ENCODE assay signal across 12 cellular contexts in the genomic region with DNA sequence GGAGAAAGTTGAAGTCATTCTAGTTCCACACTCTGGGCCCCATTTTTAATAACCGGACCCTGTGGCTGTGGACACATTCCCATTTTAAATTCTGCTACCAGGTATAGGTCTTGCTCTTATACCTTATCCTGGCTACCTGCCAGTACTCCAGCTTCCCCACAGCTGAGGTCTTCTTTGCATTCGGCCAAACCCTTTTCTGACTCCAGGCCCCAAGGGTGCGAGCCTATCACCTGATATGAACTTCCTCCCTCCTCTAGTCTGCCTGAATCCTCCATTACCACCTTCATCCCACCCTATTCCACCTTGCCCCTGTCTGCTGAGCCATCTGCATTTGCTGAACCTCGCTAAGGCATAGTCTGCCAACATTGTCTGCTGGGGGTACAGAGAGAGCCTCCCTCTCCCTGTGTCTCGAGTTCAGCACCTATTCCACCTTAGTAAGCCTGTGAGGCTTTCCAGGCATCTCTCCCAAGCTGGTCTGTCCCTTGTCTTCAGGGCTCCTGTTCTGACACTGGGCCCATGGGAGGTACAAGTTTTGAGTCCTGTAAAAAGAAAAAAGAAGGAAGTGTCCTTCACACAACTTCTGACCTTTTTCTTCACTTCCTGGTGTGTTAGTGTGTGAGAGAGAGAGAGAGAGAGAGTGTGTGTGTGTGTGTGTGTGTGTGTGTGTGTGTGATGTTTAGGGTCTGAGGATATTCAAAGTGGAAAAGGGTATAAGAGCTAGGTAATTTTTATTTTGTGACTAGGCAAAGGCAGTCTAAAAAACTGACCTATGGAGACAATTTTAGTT. TPM values are rescaled to one million over a fixed set of nuclear protein-coding genes. Genes with fewer than 3 reads are reported as not detected.
DNase-seq lines count a peak whose midpoint lies in the region; ATAC-seq and TF ChIP-seq lines count a peak whose summit lies in the region.
"Had no signal": no experiment of that assay in that cellular context is flagged by ENCODE, and none has a peak within 500 bp of the region (broad histone marks: within the 10 kb centered on the region; RNA-seq: fewer than 3 reads in every experiment).

No MANE protein-coding gene starts in this region.

- H3K9me3 ChIP-seq in IMR-90 (ENCODE audit: control insufficient read depth, insufficient read depth, low read length) (no peaks in the 10 kb centered on the region), mucosa of descending colon (no peaks in the 10 kb centered on the region)

- no peak overlapping the region for H3K4me2 ChIP-seq in IMR-90 (ENCODE audit: low read depth, low read length)

- H2AFZ ChIP-seq in IMR-90 (replicated peaks; ENCODE audit: low read length, poor library complexity): no peak overlapping the region

- H3K56ac ChIP-seq in IMR-90 (ENCODE audit: extremely low read depth, insufficient read depth, low read length): no peak overlapping the region

- no peak overlapping the region for H3K9ac ChIP-seq in IMR-90 (ENCODE audit: low read depth, low read length)

- dilution Hi-C loops in IMR-90 (cut with HindIII; ENCODE audit: low sequenced_read_pairs, unreplicated experiment): no loop called here

- H2BK5ac ChIP-seq in IMR-90 (ENCODE audit: low read depth, low read length, poor library complexity, severe bottlenecking): no peak overlapping the region

- no peak overlapping the region; the same call in 1 of the 2 replicates for H2AK5ac ChIP-seq in IMR-90 (ENCODE audit: low read depth, low read length)

- H3K14ac ChIP-seq in IMR-90 (replicated peaks; ENCODE audit: low read depth, low read length): 0 out of 2 replicates have a peak overlapping the region, but pooled peaks have one; percentile 52

- no peak overlapping the region for H4K5ac ChIP-seq in IMR-90 (ENCODE audit: low read depth, low read length)

- TF ChIP-seq POLR2A in IMR-90 (IDR thresholded peaks at IDR 0.05; ENCODE audit: low read depth, low read length): no peak

- H3K9me3 Mint-ChIP-seq in activated naive CD8-positive, alpha-beta T cell treated with anti-CD3 and anti-CD28 coated beads, Interleukin-2, amount 50 U/mL, for 24 hours: no peaks in the 10 kb centered on the region
- H3K9me3 Mint-ChIP-seq: CD4-positive, alpha-beta T cell had no signal

- WGBS in IMR-90 (ENCODE audit: extremely low coverage in 2 of 2, insufficient read length in 1 of 2), 2 experiments: 100% methylated on average over 3 of the region's 5 CpGs; no CpG with 5 or more reads in 1 of the 2 experiments

- BruUV-seq in IMR-90 (replicated peaks; lab: Mats Ljungman, UMichigan): no TSS peak

- H3K27me3 Mint-ChIP-seq in activated naive CD8-positive, alpha-beta T cell treated with anti-CD3 and anti-CD28 coated beads, Interleukin-2, amount 50 U/mL, for 24 hours: no peaks in the 10 kb centered on the region
- H3K27me3 Mint-ChIP-seq: CD4-positive, alpha-beta T cell had no signal

- H3K9me1 ChIP-seq in IMR-90 (ENCODE audit: insufficient read depth, low read length): peaks cover 27% of the 10 kb centered on the region

- peaks cover 37 to 77% of the 10 kb centered on the region in 2 experiments for H3K79me1 ChIP-seq in IMR-90 (ENCODE audit: low read depth in 1 of 2, low read length in 2 of 2)

- peaks cover 40% of the 10 kb centered on the region for H3K4me1 Mint-ChIP-seq in activated naive CD8-positive, alpha-beta T cell treated with anti-CD3 and anti-CD28 coated beads, Interleukin-2, amount 50 U/mL, for 24 hours

- CTCF ChIA-PET in IMR-90 (lab: Yijun Ruan, JAX): interaction anchor here (1.4 kb wide), 1 partner anchor 12 kb away, joined by 8 read pairs; no protein-coding TSS in a partner anchor

- no peak overlapping the region for H3K27ac ChIP-seq in IMR-90 (ENCODE audit: insufficient read depth, low read length)
- H3K27ac ChIP-seq: cardiac muscle cell had no signal

- peak overlapping the region; percentile 60 for H3K27ac Mint-ChIP-seq in activated naive CD8-positive, alpha-beta T cell treated with anti-CD3 and anti-CD28 coated beads, Interleukin-2, amount 50 U/mL, for 24 hours
- H3K27ac Mint-ChIP-seq: CD4-positive, alpha-beta T cell had no signal

- POLR2A ChIA-PET in IMR-90 (lab: Charles Lee; ENCODE audit: unreplicated experiment): no interaction called here

- peak overlapping the region; percentile 64; the same call in 1 of the 3 replicates for H2BK15ac ChIP-seq in IMR-90 (ENCODE audit: low read depth, low read length)

- 0 out of 2 replicates have a peak overlapping the region, but pooled peaks have one; percentile 14 for H4K91ac ChIP-seq in IMR-90 (ENCODE audit: insufficient read depth, low read depth, low read length)

- no peak overlapping the region; the same call in 1 of the 2 replicates for H3K4ac ChIP-seq in IMR-90 (ENCODE audit: low read depth, low read length)

- ATAC-seq in IMR-90 (ENCODE audit: low read depth) (no peak), mucosa of descending colon (peak; percentile 58), HG03045 (IDR thresholded peaks at IDR 0.05; ENCODE audit: unreplicated experiment) (no peak)
- ATAC-seq in activated naive CD8-positive, alpha-beta T cell treated with anti-CD3 and anti-CD28 coated beads, Interleukin-2, amount 50 U/mL, for 24 hours: no peak
- ATAC-seq: PC-3 had no signal

- peak overlapping the region; percentile 56; the same call in 1 of the 2 replicates for H3K23ac ChIP-seq in IMR-90 (ENCODE audit: low read depth, low read length)

- in situ Hi-C loops in IMR-90 (cut with MboI; ENCODE audit: low sequenced_read_pairs): no loop called here

- no peak overlapping the region for H4K8ac ChIP-seq in IMR-90 (ENCODE audit: low read depth in 2 of 2, low read length in 2 of 2)

- H2BK20ac ChIP-seq in IMR-90 (ENCODE audit: low read depth, low read length): peak overlapping the region; percentile 42; the same call in 1 of the 2 replicates

- peak overlapping the region; percentile 18; the same call in 1 of the 2 replicates for H2BK120ac ChIP-seq in IMR-90 (ENCODE audit: low read depth, low read length)

- TF ChIP-seq CTCF in IMR-90 (conservative IDR thresholded peaks at IDR 0.05; ENCODE audit: low read depth, low read length) (no peak), mucosa of descending colon (IDR thresholded peaks at IDR 0.05) (no peak)

- no peak overlapping the region for H3K4me3 ChIP-seq in IMR-90 (ENCODE audit: insufficient read depth, low read depth, low read length)
- no peak overlapping the region for H3K4me3 ChIP-seq in mucosa of descending colon
- H3K4me3 ChIP-seq: cardiac muscle cell had no signal

- TF ChIP-seq RAD21 in IMR-90 (IDR thresholded peaks at IDR 0.05; ENCODE audit: low read length): no peak

- peaks cover 21% of the 10 kb centered on the region for H3K4me1 ChIP-seq in IMR-90 (ENCODE audit: control insufficient read depth, insufficient read depth, low read length)
- peaks cover 56% of the 10 kb centered on the region for H3K4me1 ChIP-seq in mucosa of descending colon (ENCODE audit: low read depth)

- no peaks in the 10 kb centered on the region for H3K27me3 ChIP-seq in IMR-90 (ENCODE audit: control insufficient read depth, insufficient read depth, low read length)
- H3K27me3 ChIP-seq: cardiac muscle cell had no signal

- H3K36me3 Mint-ChIP-seq in activated naive CD8-positive, alpha-beta T cell treated with anti-CD3 and anti-CD28 coated beads, Interleukin-2, amount 50 U/mL, for 24 hours (ENCODE audit: low read depth): peaks cover 5% of the 10 kb centered on the region

- H3K4me3 Mint-ChIP-seq in activated naive CD8-positive, alpha-beta T cell treated with anti-CD3 and anti-CD28 coated beads, Interleukin-2, amount 50 U/mL, for 24 hours: no peak overlapping the region
- H3K4me3 Mint-ChIP-seq: CD4-positive, alpha-beta T cell had no signal

- H3K36me3 ChIP-seq in IMR-90 (ENCODE audit: control insufficient read depth, insufficient read depth, low read length) (no peaks in the 10 kb centered on the region), mucosa of descending colon (ENCODE audit: low read depth) (no peaks in the 10 kb centered on the region)
- H3K36me3 ChIP-seq: cardiac muscle cell had no signal

- H4K20me1 ChIP-seq in IMR-90 (ENCODE audit: insufficient read depth, low read length): peaks cover 73% of the 10 kb centered on the region

- peak; percentile 46 to 49 for DNase-seq in AML-193 (lab: John Stamatoyannopoulos, UW)
- DNase-seq in IMR-90: no peak
- DNase-seq in activated naive CD8-positive, alpha-beta T cell treated with anti-CD3 and anti-CD28 coated beads, Interleukin-2, amount 50 U/mL, for 24 hours: no peak
- DNase-seq in mucosa of descending colon: no peak
- DNase-seq in DMS114 treated with DMSO at 0.1 percent for 48 hours (lab: John Stamatoyannopoulos, UW; ENCODE audit: unreplicated experiment): no peak
- no peak for DNase-seq in NCI-H524 (lab: John Stamatoyannopoulos, UW)
- DNase-seq in activated CD4-positive, alpha-beta T cell treated with anti-CD3 and anti-CD28 coated beads, Interleukin-2, amount 50 U/mL, for 48 hours: no peak
- DNase-seq: CD4-positive, alpha-beta T cell; PC-3; stimulated activated CD4-positive, alpha-beta T cell treated with anti-CD3 and anti-CD28 coated beads, Interleukin-1b, Interleukin-23, amount 100 ng/mL, for 48 hours had no signal

- intact Hi-C loops in IMR-90 (cut with micrococcal nuclease): no loop called here
- intact Hi-C loops in mucosa of descending colon (cut with DNase I, micrococcal nuclease): no loop called here

- no peak overlapping the region for H3K18ac ChIP-seq in IMR-90 (ENCODE audit: low read depth, low read length)

- H2AK9ac ChIP-seq in IMR-90 (replicated peaks; ENCODE audit: low read depth, low read length, poor library complexity): no peak overlapping the region

TF ChIP-seq in IMR-90, 13 proteins besides CTCF, POLR2A, EP300 and RAD21:
- TF ChIP-seq BHLHE40 (IDR thresholded peaks at IDR 0.05; ENCODE audit: low read depth, low read length) (no peak), FOS (IDR thresholded peaks at IDR 0.05; ENCODE audit: low read depth, low read length) (no peak), MAZ (IDR thresholded peaks at IDR 0.05; ENCODE audit: borderline replicate concordance, low read depth, low read length) (no peak), RFX5 (IDR thresholded peaks at IDR 0.05; ENCODE audit: low read depth, low read length) (no peak), SMC3 (IDR thresholded peaks at IDR 0.05; ENCODE audit: low read depth, low read length) (no peak), CHD1 (IDR thresholded peaks at IDR 0.05; ENCODE audit: low read depth, low read length) (no peak)
TF ChIP-seq in IMR-90: peak in this region for 0.

RNA-seq across cellular contexts. Expression of a gene that starts 27.0 kb away (rescaled TPM):
- 32.4 and 40.3 TPM in 2 replicates for total RNA-seq in IMR-90 (2012; rRNA removed)
- 27.9 and 35.9 TPM in 2 replicates for polyA plus RNA-seq in IMR-90 (2012; rRNA removed)
- polyA plus RNA-seq in IMR-90 (2012; cell fraction: cytosol; rRNA removed): 6.7 and 13.5 TPM in 2 replicates
- 26.0 and 126 TPM in 2 replicates for polyA plus RNA-seq in IMR-90 (2012; cell fraction: nucleus; rRNA removed; ENCODE audit: low replicate concordance)
- total RNA-seq in mucosa of descending colon: 100 to 1,000 TPM in 1 of 3 donors, 10 to 100 TPM in 2; 79.7 to 117 (median 98.3) TPM

Comparison
In these comparisons a context has a peak if more than half of its experiments do, and no peak if none do; other contexts are left out.
1. DNase-seq: peak in AML-193 (2 of 2); none in IMR-90 (single experiment), activated naive CD8-positive, alpha-beta T cell treated with anti-CD3 and anti-CD28 coated beads, Interleukin-2, amount 50 U/mL, for 24 hours (single experiment), mucosa of descending colon (0 of 3), DMS114 treated with DMSO at 0.1 percent for 48 hours (single experiment), NCI-H524 (0 of 2) and activated CD4-positive, alpha-beta T cell treated with anti-CD3 and anti-CD28 coated beads, Interleukin-2, amount 50 U/mL, for 48 hours (0 of 2).